17 cellular contexts compared by ENCODE assay signal in the genomic region with DNA sequence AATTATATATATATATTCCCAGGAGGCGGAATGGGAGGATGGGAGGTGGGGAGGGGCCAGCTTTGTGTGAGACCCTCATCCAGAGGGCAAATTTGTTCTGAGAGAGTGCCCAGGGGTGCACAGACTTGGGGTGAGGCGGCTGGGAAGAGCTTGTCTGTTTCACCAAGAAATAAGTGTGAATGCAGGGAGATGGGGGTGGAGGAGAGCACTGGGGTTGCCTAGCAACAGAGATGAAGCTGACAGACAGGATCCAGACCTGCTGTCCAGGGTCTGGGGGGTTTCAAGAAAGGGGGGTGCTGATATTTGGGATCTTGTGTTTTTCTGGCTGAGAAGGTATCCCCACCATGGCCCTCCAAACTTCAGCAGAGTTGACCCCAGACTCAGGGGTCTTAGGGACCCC.
"Had no signal": no experiment of that assay in that cellular context is flagged by ENCODE, and none has a peak within 500 bp of the region (broad histone marks: within the 10 kb centered on the region; RNA-seq: fewer than 3 reads in every experiment).

No MANE protein-coding gene starts in this region.

- DNase-seq: activated CD4-positive, alpha-beta memory T cell treated with anti-CD3 and anti-CD28 coated beads for 36 hours; activated CD4-positive, alpha-beta T cell treated with anti-CD3 and anti-CD28 coated beads for 36 hours; activated CD8-positive, alpha-beta memory T cell treated with anti-CD3 and anti-CD28 coated beads, Interleukin-2, amount 10 ng/mL, durations not matched to agents 7 days and 5 days; activated naive CD4-positive, alpha-beta T cell treated with anti-CD3 and anti-CD28 coated beads, Interleukin-2, amount 10 ng/mL, durations not matched to agents 7 days and 5 days; activated T-cell treated with anti-CD3 and anti-CD28 coated beads, Interleukin-2, amount 50 U/mL, for 1 hour; kidney glomerular epithelial cell; mesenchymal stem cell; psoas muscle; T-helper 17 cell had no signal

- H3K4me1 ChIP-seq: ascending aorta, psoas muscle had no signal

- H3K4me3 Mint-ChIP-seq: activated CD4-positive, alpha-beta memory T cell treated with anti-CD3 and anti-CD28 coated beads for 36 hours; activated CD4-positive, alpha-beta T cell treated with anti-CD3 and anti-CD28 coated beads for 36 hours; activated CD8-positive, alpha-beta memory T cell treated with anti-CD3 and anti-CD28 coated beads, Interleukin-2, amount 10 ng/mL, durations not matched to agents 7 days and 5 days; activated naive CD4-positive, alpha-beta T cell treated with anti-CD3 and anti-CD28 coated beads, Interleukin-2, amount 10 ng/mL, durations not matched to agents 7 days and 5 days; natural killer cell treated with Interleukin-12 subunit alpha and Interleukin-12 subunit beta and Interleukin-15 and Interleukin-18, amount 100 ng/mL, for 72 hours; stimulated activated naive CD8-positive, alpha-beta T cell treated with anti-CD3 and anti-CD28 coated beads, Interleukin-15, Interleukin-2, amounts not matched to agents 100 ng/mL and 50 ng/mL, for 24 hours; T-helper 17 cell; type B pancreatic cell had no signal

- H3K9me3 ChIP-seq: ascending aorta, psoas muscle had no signal

- ATAC-seq: activated CD4-positive, alpha-beta T cell treated with anti-CD3 and anti-CD28 coated beads for 36 hours; activated CD8-positive, alpha-beta memory T cell treated with anti-CD3 and anti-CD28 coated beads, Interleukin-2, amount 10 ng/mL, durations not matched to agents 7 days and 5 days; esophagus mucosa; natural killer cell treated with Interleukin-12 subunit alpha and Interleukin-12 subunit beta and Interleukin-15 and Interleukin-18, amount 100 ng/mL, for 72 hours; psoas muscle; sciatic nerve; T-helper 17 cell had no signal

- H3K36me3 ChIP-seq: ascending aorta had no signal

- H3K27me3 Mint-ChIP-seq: activated CD8-positive, alpha-beta memory T cell treated with anti-CD3 and anti-CD28 coated beads, Interleukin-2, amount 10 ng/mL, durations not matched to agents 7 days and 5 days had no signal

- H3K9me3 Mint-ChIP-seq: activated CD4-positive, alpha-beta memory T cell treated with anti-CD3 and anti-CD28 coated beads for 36 hours; activated naive CD4-positive, alpha-beta T cell treated with anti-CD3 and anti-CD28 coated beads, Interleukin-2, amount 10 ng/mL, durations not matched to agents 7 days and 5 days; activated T-helper 2 cell treated with anti-CD3 and anti-CD28 coated beads, Interferon-gamma antibody, Interleukin-2, Interleukin-4, amounts not matched to agents 10 μg/mL and 5 μg/mL and 100 μg/mL, durations not matched to agents 14 hours and 24 hours and 36 hours; natural killer cell treated with Interleukin-12 subunit alpha and Interleukin-12 subunit beta and Interleukin-15 and Interleukin-18, amount 100 ng/mL, for 72 hours; stimulated activated naive CD8-positive, alpha-beta T cell treated with anti-CD3 and anti-CD28 coated beads, Interleukin-15, Interleukin-2, amounts not matched to agents 100 ng/mL and 50 ng/mL, for 24 hours; type B pancreatic cell had no signal

- FAIRE-seq: bronchial epithelial cell had no signal

- H3K27ac Mint-ChIP-seq: activated CD4-positive, alpha-beta memory T cell treated with anti-CD3 and anti-CD28 coated beads for 36 hours; activated CD4-positive, alpha-beta T cell treated with anti-CD3 and anti-CD28 coated beads for 36 hours; activated CD8-positive, alpha-beta memory T cell treated with anti-CD3 and anti-CD28 coated beads, Interleukin-2, amount 10 ng/mL, durations not matched to agents 7 days and 5 days; activated T-helper 2 cell treated with anti-CD3 and anti-CD28 coated beads, Interferon-gamma antibody, Interleukin-2, Interleukin-4, amounts not matched to agents 10 μg/mL and 5 μg/mL and 100 μg/mL, durations not matched to agents 14 hours and 24 hours and 36 hours; natural killer cell treated with Interleukin-12 subunit alpha and Interleukin-12 subunit beta and Interleukin-15 and Interleukin-18, amount 100 ng/mL, for 72 hours; stimulated activated naive CD8-positive, alpha-beta T cell treated with anti-CD3 and anti-CD28 coated beads, Interleukin-15, Interleukin-2, amounts not matched to agents 100 ng/mL and 50 ng/mL, for 24 hours; T-helper 17 cell; type B pancreatic cell had no signal

- H3K4me3 ChIP-seq: ascending aorta, psoas muscle had no signal

- H3K4me1 Mint-ChIP-seq: activated CD4-positive, alpha-beta T cell treated with anti-CD3 and anti-CD28 coated beads for 36 hours; activated CD8-positive, alpha-beta memory T cell treated with anti-CD3 and anti-CD28 coated beads, Interleukin-2, amount 10 ng/mL, durations not matched to agents 7 days and 5 days; activated naive CD4-positive, alpha-beta T cell treated with anti-CD3 and anti-CD28 coated beads, Interleukin-2, amount 10 ng/mL, durations not matched to agents 7 days and 5 days had no signal

- H3K36me3 Mint-ChIP-seq: activated CD4-positive, alpha-beta memory T cell treated with anti-CD3 and anti-CD28 coated beads for 36 hours; activated CD8-positive, alpha-beta memory T cell treated with anti-CD3 and anti-CD28 coated beads, Interleukin-2, amount 10 ng/mL, durations not matched to agents 7 days and 5 days; activated naive CD4-positive, alpha-beta T cell treated with anti-CD3 and anti-CD28 coated beads, Interleukin-2, amount 10 ng/mL, durations not matched to agents 7 days and 5 days; natural killer cell treated with Interleukin-12 subunit alpha and Interleukin-12 subunit beta and Interleukin-15 and Interleukin-18, amount 100 ng/mL, for 72 hours; type B pancreatic cell had no signal

- H3K27ac ChIP-seq: ascending aorta, psoas muscle had no signal
